ENCODE assay signal across 8 cellular contexts in genomic region chr2:231672617-231673347, GRCh38. TPM values are rescaled to one million over a fixed set of nuclear protein-coding genes. Genes with fewer than 3 reads are reported as not detected.
A peak's percentile ranks its signal among the peaks of the same experiment; 100 is the strongest.
DNase-seq lines count a peak whose midpoint lies in the region; ATAC-seq and TF ChIP-seq lines count a peak whose summit lies in the region.

No MANE protein-coding gene starts in this region.

- no TSS peak for BruUV-seq in Caco-2 (replicated peaks; lab: Mats Ljungman, UMichigan)

- no peak overlapping the region for H4K5ac ChIP-seq in mesendoderm (ENCODE audit: low read length)

- H3K27ac ChIP-seq in mesendoderm (ENCODE audit: low read depth, low read length) = peak overlapping the region; percentile 91
- H3K27ac ChIP-seq in CD4-positive, alpha-beta memory T cell (ENCODE audit: low read depth, low read length) = no peak overlapping the region

- peak; percentile 48 to 62 for DNase-seq in Caco-2
- peak; percentile 54 for DNase-seq in NCI-H2227 treated with DMSO at 0.1 percent for 48 hours (lab: John Stamatoyannopoulos, UW)
- DNase-seq in chondrocyte (ENCODE audit: low spot score) = no peak
- peak; percentile 93 for DNase-seq in mesendoderm
- no peak for DNase-seq in CD4-positive, alpha-beta memory T cell
- DNase-seq in effector CD8-positive, alpha-beta T cell (lab: John Stamatoyannopoulos, UW) = no peak

- peak overlapping the region; percentile 61 for H3K4ac ChIP-seq in mesendoderm (ENCODE audit: low read depth, low read length)

- peak overlapping the region; percentile 38 for H3K4me2 ChIP-seq in mesendoderm (ENCODE audit: low read length)

- H3K36me3 ChIP-seq in Caco-2 (ENCODE audit: control insufficient read depth, insufficient read depth, low read length) (no peaks in the 10 kb centered on the region), mesendoderm (ENCODE audit: control insufficient read depth, insufficient read depth, low read length) (no peaks in the 10 kb centered on the region)
- no peaks in the 10 kb centered on the region for H3K36me3 ChIP-seq in CD4-positive, alpha-beta memory T cell (ENCODE audit: insufficient read depth, low read length)

- no peaks in the 10 kb centered on the region for H3K27me3 Mint-ChIP-seq in Caco-2 (ENCODE audit: insufficient read depth, unreplicated experiment)
- no peaks in the 10 kb centered on the region for H3K27me3 Mint-ChIP-seq in chondrocyte (ENCODE audit: low read depth)
- H3K27me3 Mint-ChIP-seq in CD4-positive, alpha-beta memory T cell = peaks cover 1% of the 10 kb centered on the region in 2 donors

- no peak overlapping the region for H3K4me3 Mint-ChIP-seq in Caco-2 (ENCODE audit: unreplicated experiment)
- no peak overlapping the region for H3K4me3 Mint-ChIP-seq in chondrocyte (ENCODE audit: unreplicated experiment)
- H3K4me3 Mint-ChIP-seq in CD4-positive, alpha-beta memory T cell = no peak overlapping the region

- H3K9me3 Mint-ChIP-seq in Caco-2 (ENCODE audit: unreplicated experiment) = no peaks in the 10 kb centered on the region
- H3K9me3 Mint-ChIP-seq in chondrocyte (ENCODE audit: low read depth) = no peaks in the 10 kb centered on the region
- H3K9me3 Mint-ChIP-seq in CD4-positive, alpha-beta memory T cell = peaks cover 0 to 2% (median 0%) of the 10 kb centered on the region in 8 donors

- peak overlapping the region; percentile 66 for H3K23ac ChIP-seq in mesendoderm (ENCODE audit: low read length)

- H3K27ac Mint-ChIP-seq in Caco-2 (ENCODE audit: unreplicated experiment) (peak overlapping the region; percentile 45), chondrocyte (ENCODE audit: unreplicated experiment) (no peak overlapping the region)
- H3K27ac Mint-ChIP-seq in CD4-positive, alpha-beta memory T cell = no peak overlapping the region

- POLR2A ChIA-PET in Caco-2 (lab: Charles Lee) = interaction anchor here (0.6 kb wide), 1 partner anchor 23 kb away, joined by 3 read pairs; no protein-coding TSS in a partner anchor
- POLR2A ChIA-PET in CD4-positive, alpha-beta memory T cell (lab: Charles Lee; ENCODE audit: partially characterized antibody) = interaction anchor here (0.8 to 7.9 kb wide), 6 partner anchors 10 to 61 kb away, joined by 3 to 136 read pairs (median 5); partner anchors contain the start of gene PTMA

- H3K79me1 ChIP-seq in mesendoderm (ENCODE audit: low read length) = no peaks in the 10 kb centered on the region

- WGBS in mesendoderm (ENCODE audit: extremely low coverage, insufficient coverage, low lambda C conversion rate) = no CpG with 5 or more reads among the region's 20 CpGs

- no peak overlapping the region for H4K8ac ChIP-seq in mesendoderm (ENCODE audit: low read depth, low read length)

- no peaks in the 10 kb centered on the region for H3K9me3 ChIP-seq in Caco-2
- no peaks in the 10 kb centered on the region for H3K9me3 ChIP-seq in CD4-positive, alpha-beta memory T cell (ENCODE audit: control insufficient read depth in 1 of 2, low read length in 2 of 2)

- H3K79me2 ChIP-seq in mesendoderm (ENCODE audit: control insufficient read depth, insufficient read depth, low read length) = no peaks in the 10 kb centered on the region

- H2BK15ac ChIP-seq in mesendoderm (replicated peaks; ENCODE audit: low read depth) = no peak overlapping the region

- no peak for TF ChIP-seq CTCF in Caco-2 (IDR thresholded peaks at IDR 0.05; ENCODE audit: insufficient read depth in 1 of 2, low read depth in 1 of 2, low read length in 1 of 2, severe bottlenecking in 1 of 2, unreplicated experiment in 1 of 2)
- TF ChIP-seq CTCF in chondrocyte (IDR thresholded peaks at IDR 0.05) = peak; percentile 59

- H3K4me3 ChIP-seq in Caco-2 (ENCODE audit: low read depth, low read length) = no peak overlapping the region
- H3K4me3 ChIP-seq in mesendoderm (ENCODE audit: low read length) = no peak overlapping the region
- H3K4me3 ChIP-seq in CD4-positive, alpha-beta memory T cell (ENCODE audit: low read length in 2 of 2) = no peak overlapping the region

- peak overlapping the region; percentile 65 for H3K9ac ChIP-seq in mesendoderm (ENCODE audit: low read length)

- peaks cover 16% of the 10 kb centered on the region for H3K4me1 Mint-ChIP-seq in Caco-2 (ENCODE audit: low read depth, unreplicated experiment)
- peaks cover 19% of the 10 kb centered on the region for H3K4me1 Mint-ChIP-seq in chondrocyte (ENCODE audit: low read depth)
- H3K4me1 Mint-ChIP-seq in CD4-positive, alpha-beta memory T cell = peaks cover 2 to 8% (median 3%) of the 10 kb centered on the region in 4 donors

- no peaks in the 10 kb centered on the region for H3K27me3 ChIP-seq in Caco-2 (replicated peaks; ENCODE audit: control insufficient read depth, insufficient read depth, low read length)
- H3K27me3 ChIP-seq in mesendoderm (ENCODE audit: insufficient read depth, low read length, poor library complexity) = no peaks in the 10 kb centered on the region
- no peaks in the 10 kb centered on the region for H3K27me3 ChIP-seq in CD4-positive, alpha-beta memory T cell (ENCODE audit: insufficient read depth, low read length)

- H2AK5ac ChIP-seq in mesendoderm (ENCODE audit: low read length) = peak overlapping the region; percentile 94

- CTCF ChIA-PET in Caco-2 (lab: Charles Lee) = interaction anchor here (0.6 to 1.0 kb wide), 3 partner anchors 42 to 95 kb away, joined by 3 to 21 read pairs (median 4); no protein-coding TSS in a partner anchor
- CTCF ChIA-PET in CD4-positive, alpha-beta memory T cell (lab: Charles Lee; ENCODE audit: partially characterized antibody) = interaction anchor here (0.6 to 21.7 kb wide), 14 partner anchors 8 to 81 kb away, joined by 3 to 742 read pairs (median 4); partner anchors contain the start of gene PTMA

- peaks cover 43% of the 10 kb centered on the region for H3K4me1 ChIP-seq in Caco-2
- peaks cover 16% of the 10 kb centered on the region for H3K4me1 ChIP-seq in mesendoderm (ENCODE audit: control insufficient read depth, low read depth, low read length)
- H3K4me1 ChIP-seq in CD4-positive, alpha-beta memory T cell (ENCODE audit: insufficient read depth, low read length) = peaks cover 10% of the 10 kb centered on the region

- intact Hi-C loops in Caco-2 (cut with micrococcal nuclease; ENCODE audit: unreplicated experiment) = no loop called here
- intact Hi-C loops in CD4-positive, alpha-beta memory T cell (cut with micrococcal nuclease) = no loop called here

- H3K56ac ChIP-seq in mesendoderm (ENCODE audit: low read length) = peak overlapping the region; percentile 81

- peak overlapping the region; percentile 5 for H2BK120ac ChIP-seq in mesendoderm (ENCODE audit: low read depth, low read length)

- H3K36me3 Mint-ChIP-seq in Caco-2 (ENCODE audit: insufficient read depth, unreplicated experiment) (no peaks in the 10 kb centered on the region), chondrocyte (ENCODE audit: low read depth) (no peaks in the 10 kb centered on the region)
- H3K36me3 Mint-ChIP-seq in CD4-positive, alpha-beta memory T cell = no peaks in the 10 kb centered on the region

- ATAC-seq in GM18870 (IDR thresholded peaks at IDR 0.05; ENCODE audit: unreplicated experiment) (peak; percentile 49), HG02981 (IDR thresholded peaks at IDR 0.05; ENCODE audit: unreplicated experiment) (peak; percentile 57)

- peak overlapping the region; percentile 90 for H3K18ac ChIP-seq in mesendoderm (ENCODE audit: low read length)

- peak overlapping the region; percentile 93 for H2BK5ac ChIP-seq in mesendoderm (ENCODE audit: low read length)

RNA-seq across cellular contexts. Expression of gene PTMA, which starts 35.5 kb away (rescaled TPM):
- total RNA-seq in Caco-2 (2022) (597 and 669 TPM in 2 replicates), chondrocyte (391 to 435 TPM (median 409 TPM) in 3 replicates)
- polyA plus RNA-seq in mesendoderm (2013, experiment 1 of 2) = 4,557 TPM
- 4,676 TPM for polyA plus RNA-seq in mesendoderm (2013, experiment 2 of 2)
- total RNA-seq in CD4-positive, alpha-beta memory T cell = 1,000 to 10,000 TPM in 1 of 2 experiments, 100 to 1,000 TPM in 1; 974 to 1,069 TPM
- 1,000 to 10,000 TPM; 1,347 to 1,836 TPM for polyA plus RNA-seq in CD4-positive, alpha-beta memory T cell

Comparison
In these comparisons a context has a peak if more than half of its experiments do, and no peak if none do; other contexts are left out.
1. DNase-seq: peak in Caco-2 (2 of 2), NCI-H2227 treated with DMSO at 0.1 percent for 48 hours (single experiment) and mesendoderm (single experiment); none in chondrocyte (single experiment), CD4-positive, alpha-beta memory T cell (0 of 5) and effector CD8-positive, alpha-beta T cell (single experiment).